ENCODE assay signal across 1 cellular context in the genomic region with DNA sequence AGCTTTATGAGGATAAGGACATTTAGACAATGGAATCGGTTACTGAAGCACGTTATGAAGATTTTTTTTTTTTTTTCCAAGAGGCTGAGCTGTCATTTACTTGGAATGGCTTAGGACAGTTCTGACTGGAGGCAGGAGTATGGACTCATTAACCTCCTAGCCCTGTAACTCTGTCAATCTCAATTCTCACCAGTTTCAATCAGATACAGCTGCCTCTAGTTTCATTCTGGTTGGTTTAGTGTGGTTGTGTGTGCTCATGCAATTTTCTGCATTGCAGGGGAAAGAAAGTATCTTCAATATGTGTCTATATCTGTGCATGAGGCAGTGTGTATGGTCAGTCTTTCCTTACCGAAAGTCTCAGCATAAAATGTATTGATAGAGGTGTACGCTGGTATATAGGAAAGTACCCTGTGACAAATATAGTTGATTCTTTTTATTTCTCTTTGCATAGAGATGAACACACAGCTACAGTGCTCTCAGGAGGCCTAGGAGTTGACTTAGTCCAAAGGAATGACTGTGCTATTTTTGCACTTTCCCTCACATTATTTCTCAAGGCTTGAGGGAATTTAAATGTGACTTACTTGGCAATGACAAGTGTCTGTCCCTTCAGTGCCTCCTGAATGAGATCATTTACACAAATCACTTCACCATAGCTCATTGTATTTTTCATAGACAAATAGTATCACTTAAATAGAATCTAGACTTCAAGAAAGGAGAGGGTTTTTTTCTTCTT.
A peak's percentile ranks its signal among the peaks of the same experiment; 100 is the strongest.
TF ChIP-seq lines count a peak whose summit lies in the region.

No MANE protein-coding gene starts in this region.

TF ChIP-seq in IMR-90, 13 proteins besides CTCF, POLR2A, EP300 and RAD21 (continued from another document):
- TF ChIP-seq NFE2L2 (IDR thresholded peaks at IDR 0.05; ENCODE audit: low read depth, low read length), result peak; percentile 53; the same call in 1 of the 2 replicates
